ENCODE assay signal across 18 cellular contexts in genomic region chr2:120824246-120824645, GRCh38.
A peak's percentile ranks its signal among the peaks of the same experiment; 100 is the strongest.
DNase-seq lines count a peak whose midpoint lies in the region; ATAC-seq and TF ChIP-seq lines count a peak whose summit lies in the region.
"Had no signal": no experiment of that assay in that cellular context is flagged by ENCODE, and none has a peak within 500 bp of the region (broad histone marks: within the 10 kb centered on the region; RNA-seq: fewer than 3 reads in every experiment).

No MANE protein-coding gene starts in this region.

- H3K27me3 Mint-ChIP-seq in natural killer cell treated with Interleukin-12 subunit alpha and Interleukin-12 subunit beta and Interleukin-15 and Interleukin-18, amount 100 ng/mL, for 72 hours = peaks cover 0 to 2% of the 10 kb centered on the region in 2 donors
- H3K27me3 Mint-ChIP-seq in natural killer cell (ENCODE audit: low read depth in 2 of 2) (no peaks in the 10 kb centered on the region), chondrocyte (ENCODE audit: low read depth) (no peaks in the 10 kb centered on the region)
- H3K27me3 Mint-ChIP-seq: B cell had no signal

- H3K9me3 Mint-ChIP-seq in natural killer cell treated with Interleukin-12 subunit alpha and Interleukin-12 subunit beta and Interleukin-15 and Interleukin-18, amount 100 ng/mL, for 72 hours = no peaks in the 10 kb centered on the region
- H3K9me3 Mint-ChIP-seq in natural killer cell (no peaks in the 10 kb centered on the region), chondrocyte (ENCODE audit: low read depth) (no peaks in the 10 kb centered on the region)
- H3K9me3 Mint-ChIP-seq: CD8-positive, alpha-beta T cell; HFFc6 had no signal

- no peak for ATAC-seq in natural killer cell treated with Interleukin-12 subunit alpha and Interleukin-12 subunit beta and Interleukin-15 and Interleukin-18, amount 100 ng/mL, for 72 hours
- no peak for ATAC-seq in natural killer cell
- ATAC-seq: CD8-positive, alpha-beta T cell; GM12878; HCT116; HepG2 had no signal

- H3K4me3 Mint-ChIP-seq in natural killer cell treated with Interleukin-12 subunit alpha and Interleukin-12 subunit beta and Interleukin-15 and Interleukin-18, amount 100 ng/mL, for 72 hours = no peak overlapping the region
- no peak overlapping the region for H3K4me3 Mint-ChIP-seq in natural killer cell
- no peak overlapping the region for H3K4me3 Mint-ChIP-seq in chondrocyte (ENCODE audit: unreplicated experiment)
- H3K4me3 Mint-ChIP-seq: B cell; CD8-positive, alpha-beta T cell; HFFc6 had no signal

- peak; percentile 16 for DNase-seq in natural killer cell treated with Interleukin-12 subunit alpha and Interleukin-12 subunit beta and Interleukin-15 and Interleukin-18, amount 100 ng/mL, for 72 hours (ENCODE audit: low spot score)
- DNase-seq in natural killer cell = no peak
- peak; percentile 74 for DNase-seq in chondrocyte (ENCODE audit: low spot score)
- DNase-seq in posterior vena cava (ENCODE audit: low spot score) = peak; percentile 66
- DNase-seq in NCI-H2029 (lab: John Stamatoyannopoulos, UW) = no peak
- no peak for DNase-seq in activated CD4-positive, alpha-beta T cell treated with anti-CD3 and anti-CD28 coated beads, Interleukin-2, amount 50 U/mL, for 48 hours
- no peak for DNase-seq in DMS 273 (lab: John Stamatoyannopoulos, UW; ENCODE audit: unreplicated experiment)
- DNase-seq: Calu3; CD8-positive, alpha-beta T cell; DMS 273 treated with DMSO at 0.1 percent for 48 hours; DMS53; DND-41; EL; HFFc6 had no signal

- no peaks in the 10 kb centered on the region for H3K36me3 Mint-ChIP-seq in natural killer cell treated with Interleukin-12 subunit alpha and Interleukin-12 subunit beta and Interleukin-15 and Interleukin-18, amount 100 ng/mL, for 72 hours
- H3K36me3 Mint-ChIP-seq in natural killer cell = no peaks in the 10 kb centered on the region
- peaks cover 4% of the 10 kb centered on the region for H3K36me3 Mint-ChIP-seq in chondrocyte (ENCODE audit: low read depth)
- H3K36me3 Mint-ChIP-seq: CD8-positive, alpha-beta T cell had no signal

- no peaks in the 10 kb centered on the region for H3K4me1 Mint-ChIP-seq in natural killer cell treated with Interleukin-12 subunit alpha and Interleukin-12 subunit beta and Interleukin-15 and Interleukin-18, amount 100 ng/mL, for 72 hours (ENCODE audit: low read depth in 2 of 2)
- H3K4me1 Mint-ChIP-seq in natural killer cell (no peaks in the 10 kb centered on the region), chondrocyte (ENCODE audit: low read depth) (peaks cover 45% of the 10 kb centered on the region)
- H3K4me1 Mint-ChIP-seq: B cell had no signal

- intact Hi-C loops in natural killer cell (cut with micrococcal nuclease) (no loop called here), posterior vena cava (cut with DNase I) (no loop called here)

- TF ChIP-seq CTCF in natural killer cell (IDR thresholded peaks at IDR 0.05) (no peak), chondrocyte (IDR thresholded peaks at IDR 0.05) (no peak)

- H3K27ac Mint-ChIP-seq in natural killer cell treated with Interleukin-12 subunit alpha and Interleukin-12 subunit beta and Interleukin-15 and Interleukin-18, amount 100 ng/mL, for 72 hours = no peak overlapping the region
- no peak overlapping the region for H3K27ac Mint-ChIP-seq in natural killer cell
- H3K27ac Mint-ChIP-seq in chondrocyte (ENCODE audit: unreplicated experiment) = no peak overlapping the region
- H3K27ac Mint-ChIP-seq: B cell; CD8-positive, alpha-beta T cell; HFFc6 had no signal

Comparison
In these comparisons a context has a peak if more than half of its experiments do, and no peak if none do; other contexts are left out.
1. DNase-seq: peak in natural killer cell treated with Interleukin-12 subunit alpha and Interleukin-12 subunit beta and Interleukin-15 and Interleukin-18, amount 100 ng/mL, for 72 hours (single experiment), chondrocyte (single experiment) and posterior vena cava (single experiment); none in natural killer cell (single experiment), NCI-H2029 (single experiment), activated CD4-positive, alpha-beta T cell treated with anti-CD3 and anti-CD28 coated beads, Interleukin-2, amount 50 U/mL, for 48 hours (0 of 2) and DMS 273 (single experiment).